In genomic region chr7:135281363-135281949, GRCh38 we compare ENCODE assay signal across 8 cellular contexts. TPM values are rescaled to one million over a fixed set of nuclear protein-coding genes. Genes with fewer than 3 reads are reported as not detected.
DNase-seq lines count a peak whose midpoint lies in the region; ATAC-seq and TF ChIP-seq lines count a peak whose summit lies in the region.

No MANE protein-coding gene starts in this region.

- DNase-seq in CD4-positive, alpha-beta T cell = peak; percentile 53 to 73 (median 66)
- DNase-seq in NCI-H524 treated with DMSO at 0.1 percent for 48 hours (lab: John Stamatoyannopoulos, UW) (peak; percentile 19), dermis microvascular lymphatic vessel endothelial cell (ENCODE audit: low read depth in 2 of 2) (peak; percentile 81 to 92), lung (ENCODE audit: low spot score) (peak; percentile 81)
- DNase-seq in activated CD4-positive, alpha-beta T cell treated with anti-CD3 and anti-CD28 coated beads, Interleukin-2, amount 10 ng/mL, durations not matched to agents 24 days and 14 days = peak; percentile 93
- peak; percentile 62 for DNase-seq in stimulated activated CD8-positive, alpha-beta memory T cell treated with anti-CD3 and anti-CD28 coated beads, Interleukin-15, amount 100 ng/mL, for 1 hour (ENCODE audit: low read depth)

- no peaks in the 10 kb centered on the region for H3K27me3 ChIP-seq in CD4-positive, alpha-beta T cell (ENCODE audit: control insufficient read depth, insufficient read depth, low read length)
- H3K27me3 ChIP-seq in lung (ENCODE audit: control insufficient read depth, insufficient read depth) = no peaks in the 10 kb centered on the region

- ATAC-seq in CD4-positive, alpha-beta T cell (ENCODE audit: poor library complexity) = peak; percentile 98
- ATAC-seq in GM19372 (IDR thresholded peaks at IDR 0.05; ENCODE audit: low read depth, unreplicated experiment) (peak; percentile 97), HG03457 (IDR thresholded peaks at IDR 0.05; ENCODE audit: unreplicated experiment) (peak; percentile 97), lung (ENCODE audit: insufficient read depth, low FRiP score) (peak; percentile 95)

- H3K4me1 ChIP-seq in lung (ENCODE audit: control insufficient read depth in 2 of 2, insufficient read depth in 2 of 2, low read length in 2 of 2) = no peaks in the 10 kb centered on the region

- H3K36me3 ChIP-seq in lung (ENCODE audit: control insufficient read depth in 2 of 2, insufficient read depth in 2 of 2, low read length in 2 of 2) = no peaks in the 10 kb centered on the region

- 3 to 6% methylated on average over 7 of the region's 7 CpGs for WGBS in lung, 2 donors

- H3K4me3 Mint-ChIP-seq in CD4-positive, alpha-beta T cell = no peak overlapping the region
- H3K4me3 Mint-ChIP-seq in activated CD4-positive, alpha-beta T cell treated with anti-CD3 and anti-CD28 coated beads, Interleukin-2, amount 10 ng/mL, durations not matched to agents 24 days and 14 days = no peak overlapping the region

- H3K9me3 ChIP-seq in CD4-positive, alpha-beta T cell (ENCODE audit: control insufficient read depth, low read length) = no peaks in the 10 kb centered on the region
- H3K9me3 ChIP-seq in lung (ENCODE audit: control insufficient read depth in 2 of 2, insufficient read depth in 1 of 2, low read length in 1 of 2) = no peaks in the 10 kb centered on the region

- no peak overlapping the region for H3K27ac Mint-ChIP-seq in CD4-positive, alpha-beta T cell
- H3K27ac Mint-ChIP-seq in activated CD4-positive, alpha-beta T cell treated with anti-CD3 and anti-CD28 coated beads, Interleukin-2, amount 10 ng/mL, durations not matched to agents 24 days and 14 days = no peak overlapping the region

- no peaks in the 10 kb centered on the region for H3K36me3 Mint-ChIP-seq in CD4-positive, alpha-beta T cell (ENCODE audit: low read depth)
- no peaks in the 10 kb centered on the region for H3K36me3 Mint-ChIP-seq in activated CD4-positive, alpha-beta T cell treated with anti-CD3 and anti-CD28 coated beads, Interleukin-2, amount 10 ng/mL, durations not matched to agents 24 days and 14 days (ENCODE audit: low read depth)

- POLR2A ChIA-PET in CD4-positive, alpha-beta T cell (lab: Charles Lee) = no interaction called here

- peaks cover 15% of the 10 kb centered on the region for H3K4me1 Mint-ChIP-seq in CD4-positive, alpha-beta T cell (ENCODE audit: low read depth)
- H3K4me1 Mint-ChIP-seq in activated CD4-positive, alpha-beta T cell treated with anti-CD3 and anti-CD28 coated beads, Interleukin-2, amount 10 ng/mL, durations not matched to agents 24 days and 14 days = peaks cover 13% of the 10 kb centered on the region

- CTCF ChIA-PET in CD4-positive, alpha-beta T cell (lab: Charles Lee) = interaction anchor here (0.5 to 3.0 kb wide), 12 partner anchors 12 to 383 kb away, joined by 3 to 20 read pairs (median 3); partner anchors contain the start of gene NUP205

- intact Hi-C loops in CD4-positive, alpha-beta T cell (cut with DNase I, micrococcal nuclease) = loop anchor here (1.0 to 5.0 kb wide), 6 partner anchors 53 to 731 kb away; no protein-coding TSS in a partner anchor
- intact Hi-C loops in activated CD4-positive, alpha-beta T cell treated with anti-CD3 and anti-CD28 coated beads, Interleukin-2, amount 10 ng/mL, durations not matched to agents 24 days and 14 days (cut with micrococcal nuclease) = loop anchor here (1.0 to 2.0 kb wide), 4 partner anchors 53 to 364 kb away; partner anchors contain the start of gene CNOT4

- H3K9me3 Mint-ChIP-seq in CD4-positive, alpha-beta T cell = no peaks in the 10 kb centered on the region
- H3K9me3 Mint-ChIP-seq in activated CD4-positive, alpha-beta T cell treated with anti-CD3 and anti-CD28 coated beads, Interleukin-2, amount 10 ng/mL, durations not matched to agents 24 days and 14 days = no peaks in the 10 kb centered on the region

- peak; percentile 95 for TF ChIP-seq CTCF in CD4-positive, alpha-beta T cell (IDR thresholded peaks at IDR 0.05)
- peak; percentile 99 for TF ChIP-seq CTCF in lung (IDR thresholded peaks at IDR 0.05; ENCODE audit: control extremely low read depth, extremely low read depth)

- H3K4me3 ChIP-seq in lung = no peak overlapping the region

- H3K27ac ChIP-seq in CD4-positive, alpha-beta T cell (ENCODE audit: low read depth, low read length) = no peak overlapping the region
- H3K27ac ChIP-seq in lung (ENCODE audit: low read depth in 1 of 2, low read length in 1 of 2) = no peak overlapping the region

- H3K27me3 Mint-ChIP-seq in CD4-positive, alpha-beta T cell = peaks cover 11% of the 10 kb centered on the region
- peaks cover 10% of the 10 kb centered on the region for H3K27me3 Mint-ChIP-seq in activated CD4-positive, alpha-beta T cell treated with anti-CD3 and anti-CD28 coated beads, Interleukin-2, amount 10 ng/mL, durations not matched to agents 24 days and 14 days

RNA-seq across cellular contexts. Expression of gene STRA8, which starts 47.8 kb away (rescaled TPM):
- total RNA-seq in CD4-positive, alpha-beta T cell = not detected
- total RNA-seq in activated CD4-positive, alpha-beta T cell treated with anti-CD3 and anti-CD28 coated beads, Interleukin-2, amount 10 ng/mL, durations not matched to agents 24 days and 14 days = not detected in 2 replicates
- not detected in 2 replicates for total RNA-seq in dermis microvascular lymphatic vessel endothelial cell
- total RNA-seq in lung = not detected
- polyA plus RNA-seq in lung = not detected

Comparison
In these comparisons a context has a peak if more than half of its experiments do, and no peak if none do; other contexts are left out.
1. DNase-seq: peak in every context shown above with its lines; median percentile 93 in activated CD4-positive, alpha-beta T cell treated with anti-CD3 and anti-CD28 coated beads, Interleukin-2, amount 10 ng/mL, durations not matched to agents 24 days and 14 days; 86 in dermis microvascular lymphatic vessel endothelial cell; 81 in lung; 66 in CD4-positive, alpha-beta T cell; 62 in stimulated activated CD8-positive, alpha-beta memory T cell treated with anti-CD3 and anti-CD28 coated beads, Interleukin-15, amount 100 ng/mL, for 1 hour; 19 in NCI-H524 treated with DMSO at 0.1 percent for 48 hours.